Comparison of ENCODE assay signal across 32 cellular contexts in the genomic region with DNA sequence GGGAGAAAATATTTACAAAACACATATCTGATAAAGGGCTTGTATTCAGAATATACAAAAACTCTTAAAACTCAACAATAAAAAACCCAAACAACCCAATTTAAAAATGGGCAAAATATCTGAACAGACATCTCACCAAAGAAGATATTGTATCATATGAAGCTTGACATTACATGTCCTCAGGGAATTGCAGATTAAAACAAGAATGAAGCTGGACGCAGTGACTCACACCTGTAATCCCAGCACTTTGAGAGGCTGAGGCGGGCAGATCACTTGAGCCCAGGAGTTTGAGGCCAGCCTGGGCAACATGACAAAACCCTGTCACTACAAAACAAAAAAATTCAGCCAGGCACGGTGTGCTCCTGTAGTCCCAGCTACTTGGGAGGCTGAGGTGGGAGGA.
"Had no signal": no experiment of that assay in that cellular context is flagged by ENCODE, and none has a peak within 500 bp of the region (broad histone marks: within the 10 kb centered on the region; RNA-seq: fewer than 3 reads in every experiment).

No MANE protein-coding gene starts in this region.

- H3K27ac Mint-ChIP-seq: activated CD8-positive, alpha-beta T cell treated with anti-CD3 and anti-CD28 coated beads for 36 hours; activated naive CD8-positive, alpha-beta T cell; activated T-helper 17 cell treated with anti-CD3 and anti-CD28 coated beads, Interleukin-2, amount 50 U/mL, for 72 hours; effector memory CD8-positive, alpha-beta T cell; T-helper 17 cell; T-helper 2 cell treated with Interferon-gamma antibody and Interleukin-4, amounts not matched to agents 5 μg/mL and 100 μg/mL, for 36 hours had no signal

- FAIRE-seq: astrocyte, colon had no signal

- H3K9me3 Mint-ChIP-seq: activated CD8-positive, alpha-beta T cell treated with anti-CD3 and anti-CD28 coated beads for 36 hours; activated T-helper 17 cell treated with anti-CD3 and anti-CD28 coated beads, Interleukin-2, amount 50 U/mL, for 72 hours; effector memory CD8-positive, alpha-beta T cell; T-helper 2 cell treated with Interferon-gamma antibody and Interleukin-4, amounts not matched to agents 5 μg/mL and 100 μg/mL, for 36 hours had no signal

- H3K9me3 ChIP-seq: gastrocnemius medialis had no signal

- H3K36me3 ChIP-seq: brain microvascular endothelial cell, gastrocnemius medialis, heart right ventricle had no signal

- H3K4me1 Mint-ChIP-seq: activated T-helper 17 cell treated with anti-CD3 and anti-CD28 coated beads, Interleukin-2, amount 50 U/mL, for 72 hours; T-helper 17 cell had no signal

- H3K27ac ChIP-seq: brain microvascular endothelial cell, epithelial cell of prostate, gastrocnemius medialis, heart right ventricle had no signal

- H3K27me3 ChIP-seq: brain microvascular endothelial cell, gastrocnemius medialis had no signal

- H3K4me3 ChIP-seq: gastrocnemius medialis, heart right ventricle had no signal

- ATAC-seq: activated CD8-positive, alpha-beta T cell treated with anti-CD3 and anti-CD28 coated beads for 36 hours; activated T-cell treated with anti-CD3 and anti-CD28 coated beads, Interleukin-2, amount 50 U/mL, for 4 hours; activated T-helper 17 cell treated with anti-CD3 and anti-CD28 coated beads, Interleukin-2, amount 50 U/mL, for 72 hours; effector memory CD8-positive, alpha-beta T cell; gastrocnemius medialis; heart right ventricle; T-helper 17 cell had no signal

- H3K4me3 Mint-ChIP-seq: activated CD8-positive, alpha-beta T cell treated with anti-CD3 and anti-CD28 coated beads for 36 hours; activated naive CD8-positive, alpha-beta T cell; activated T-cell treated with anti-CD3 and anti-CD28 coated beads, Interleukin-2, amount 50 U/mL, for 4 hours; activated T-helper 17 cell treated with anti-CD3 and anti-CD28 coated beads, Interleukin-2, amount 50 U/mL, for 72 hours; effector memory CD8-positive, alpha-beta T cell; T-helper 17 cell; T-helper 2 cell treated with Interferon-gamma antibody and Interleukin-4, amounts not matched to agents 5 μg/mL and 100 μg/mL, for 36 hours had no signal

- H3K4me1 ChIP-seq: gastrocnemius medialis, heart right ventricle had no signal

- H3K27me3 Mint-ChIP-seq: activated T-helper 17 cell treated with anti-CD3 and anti-CD28 coated beads, Interleukin-2, amount 50 U/mL, for 72 hours; effector memory CD8-positive, alpha-beta T cell had no signal

- H3K36me3 Mint-ChIP-seq: activated naive CD8-positive, alpha-beta T cell had no signal

- DNase-seq: activated CD4-positive, alpha-beta T cell treated with anti-CD3 and anti-CD28 coated beads for 1 hour; activated CD4-positive, alpha-beta T cell treated with anti-CD3 and anti-CD28 coated beads for 4 hours; activated CD4-positive, alpha-beta T cell treated with anti-CD3 and anti-CD28 coated beads, Interleukin-2, amount 50 U/mL, for 1 hour; activated CD4-positive, alpha-beta T cell treated with anti-CD3 and anti-CD28 coated beads, Interleukin-2, amount 50 U/mL, for 48 hours; activated CD4-positive, CD25-positive, alpha-beta regulatory T cell; activated CD8-positive, alpha-beta memory T cell treated with anti-CD3 and anti-CD28 coated beads for 24 hours; activated CD8-positive, alpha-beta T cell treated with anti-CD3 and anti-CD28 coated beads for 36 hours; activated effector memory CD4-positive, alpha-beta T cell treated with Interleukin-2 at 50 U/mL for 16 hours; activated gamma-delta T cell treated with Interleukin-2 at 50 U/mL for 16 hours; activated naive CD4-positive, alpha-beta T cell treated with anti-CD3 and anti-CD28 coated beads, Interleukin-2, amount 50 U/mL, for 16 hours; activated naive CD4-positive, alpha-beta T cell treated with Interleukin-2 at 50 U/mL for 16 hours; activated T-cell treated with anti-CD3 and anti-CD28 coated beads, Interleukin-2, amount 50 U/mL, for 4 hours; amniotic stem cell; anterior cingulate cortex; brain microvascular endothelial cell; caudate nucleus; cortex of kidney; dermis blood vessel endothelial cell; effector CD4-positive, alpha-beta T cell; effector memory CD8-positive, alpha-beta T cell; foreskin fibroblast; gastrocnemius medialis; heart right ventricle; T-helper 1 cell; T-helper 17 cell; T1000 had no signal
